In genomic region chr4:19349416-19349815, GRCh38 we compare ENCODE assay signal across 22 cellular contexts.
"Had no signal": no experiment of that assay in that cellular context is flagged by ENCODE, and none has a peak within 500 bp of the region (broad histone marks: within the 10 kb centered on the region; RNA-seq: fewer than 3 reads in every experiment).

No MANE protein-coding gene starts in this region.

- H3K9ac ChIP-seq: neural progenitor cell had no signal

- H3K79me2 ChIP-seq: hepatocyte had no signal

- H3K4me3 ChIP-seq: dorsolateral prefrontal cortex, esophagus muscularis mucosa, gastroesophageal sphincter, heart left ventricle, hepatocyte, left lung, neural progenitor cell, psoas muscle, thoracic aorta, tibial nerve, upper lobe of left lung had no signal

- DNase-seq: dorsolateral prefrontal cortex; effector CD4-positive, alpha-beta T cell; heart left ventricle; left cardiac atrium; left lung; mesendoderm; midbrain; naive thymus-derived CD4-positive, alpha-beta T cell; posterior cingulate gyrus; psoas muscle; right cardiac atrium; small intestine; stimulated activated CD4-positive, alpha-beta T cell treated with anti-CD3 and anti-CD28 coated beads, Interleukin-15, amount 100 ng/mL, for 24 hours; stimulated activated CD4-positive, alpha-beta T cell treated with anti-CD3 and anti-CD28 coated beads, Interleukin-2, amount 100 ng/mL, for 48 hours; stimulated activated naive B cell treated with anti-CD40 and anti-IgM and Interleukin-4, amounts not matched to agents 10 μg/mL and 1 μg/mL and 100 μg/mL, for 72 hours; upper lobe of left lung had no signal

- H3K4me1 ChIP-seq: esophagus muscularis mucosa, gastroesophageal sphincter, heart left ventricle, left lung, neural progenitor cell, psoas muscle, tibial nerve, upper lobe of left lung had no signal

- ATAC-seq: gastroesophageal sphincter; heart left ventricle; left cardiac atrium; left lung; naive thymus-derived CD4-positive, alpha-beta T cell; psoas muscle; right cardiac atrium; stimulated activated naive B cell treated with anti-CD40 and anti-IgM and Interleukin-4, amounts not matched to agents 10 μg/mL and 1 μg/mL and 100 μg/mL, for 72 hours had no signal

- H3K27me3 ChIP-seq: esophagus muscularis mucosa, gastroesophageal sphincter, heart left ventricle, hepatocyte, left lung, neural progenitor cell, tibial nerve, upper lobe of left lung had no signal

- H3K27ac ChIP-seq: dorsolateral prefrontal cortex, esophagus muscularis mucosa, gastroesophageal sphincter, heart left ventricle, hepatocyte, left lung, neural progenitor cell, psoas muscle, thoracic aorta, tibial nerve, upper lobe of left lung had no signal

- H3K9me3 ChIP-seq: esophagus muscularis mucosa, gastroesophageal sphincter, heart left ventricle, left lung, psoas muscle, thoracic aorta, tibial nerve, upper lobe of left lung had no signal

- H2AFZ ChIP-seq: hepatocyte, neural progenitor cell had no signal

- H3K36me3 ChIP-seq: esophagus muscularis mucosa, gastroesophageal sphincter, heart left ventricle, left lung, neural progenitor cell, thoracic aorta, tibial nerve, upper lobe of left lung had no signal

- H3K4me2 ChIP-seq: hepatocyte, neural progenitor cell had no signal
